ENCODE assay signal across 1 cellular context in genomic region chr15:69164807-69165636, GRCh38.
TF ChIP-seq lines count a peak whose summit lies in the region.

No MANE protein-coding gene starts in this region.

TF ChIP-seq in K562, 482 proteins besides CTCF, POLR2A, EP300 and RAD21 (continued from another document):
- TF ChIP-seq ZNF277 (CRISPR knock-in tag; IDR thresholded peaks at IDR 0.05; ENCODE audit: borderline replicate concordance) (no peak), CTBP1 (IDR thresholded peaks at IDR 0.05; ENCODE audit: borderline replicate concordance) (peak; percentile 55), ATF3 (IDR thresholded peaks at IDR 0.05) (peak; percentile 81), ATF3 (CRISPR knock-in tag; conservative IDR thresholded peaks at IDR 0.05) (no peak), ZNF354B (CRISPR knock-in tag; IDR thresholded peaks at IDR 0.05) (no peak), ATF4 (CRISPR knock-in tag; IDR thresholded peaks at IDR 0.05) (peak; percentile 93), POLR2AphosphoS5 (IDR thresholded peaks at IDR 0.05; ENCODE audit: control insufficient read depth, insufficient read depth, low read depth, low read length) (no peak), ATF6 (CRISPR knock-in tag; IDR thresholded peaks at IDR 0.05) (no peak), TBL1XR1 (IDR thresholded peaks at IDR 0.05; ENCODE audit: low read length in 2 of 2) (0 out of 4 replicates have a peak, but pooled peaks of 1 of the 2 experiments have one; percentile 7), CHD1 (IDR thresholded peaks at IDR 0.05; ENCODE audit: low read length) (no peak), ZNF184 (CRISPR knock-in tag; IDR thresholded peaks at IDR 0.05) (no peak), ESRRA (IDR thresholded peaks at IDR 0.05; ENCODE audit: borderline replicate concordance, low read depth) (no peak), STAG1 (CRISPR knock-in tag; IDR thresholded peaks at IDR 0.05; ENCODE audit: borderline replicate concordance) (no peak), MYC (IDR thresholded peaks at IDR 0.05; ENCODE audit: low read depth, low read length) (peak; percentile 35), MYC (CRISPR knock-in tag; IDR thresholded peaks at IDR 0.05; ENCODE audit: borderline replicate concordance, low read depth) (no peak), HLTF (IDR thresholded peaks at IDR 0.05) (no peak), ZKSCAN1 (IDR thresholded peaks at IDR 0.05; ENCODE audit: low read depth, low read length) (no peak), ZZZ3 (IDR thresholded peaks at IDR 0.05) (no peak), MLX (CRISPR knock-in tag; conservative IDR thresholded peaks at IDR 0.05) (no peak), NFATC3 (IDR thresholded peaks at IDR 0.05) (no peak), SOX6 (IDR thresholded peaks at IDR 0.05) (peak; percentile 53), FOXA3 (CRISPR knock-in tag; conservative IDR thresholded peaks at IDR 0.05 in 1 of 2, IDR thresholded peaks at IDR 0.05 in 1 of 2) (no peak), XRCC3 (IDR thresholded peaks at IDR 0.05) (no peak), RCOR1 (IDR thresholded peaks at IDR 0.05; ENCODE audit: borderline replicate concordance in 1 of 2, low read depth in 2 of 2, low read length in 2 of 2) (peak in 1 of 2 experiments; percentile 76; a peak in 2 of 4 replicates), SNAPC5 (CRISPR knock-in tag; IDR thresholded peaks at IDR 0.05) (no peak), HDAC8 (tag; IDR thresholded peaks at IDR 0.05) (no peak), DACH1 (IDR thresholded peaks at IDR 0.05; ENCODE audit: partially characterized antibody) (no peak)
